8 cellular contexts compared by ENCODE assay signal in genomic region chr5:157857821-157858526, GRCh38. TPM values are rescaled to one million over a fixed set of nuclear protein-coding genes. Genes with fewer than 3 reads are reported as not detected.
DNase-seq lines count a peak whose midpoint lies in the region; ATAC-seq and TF ChIP-seq lines count a peak whose summit lies in the region.

No MANE protein-coding gene starts in this region.

- no peaks in the 10 kb centered on the region for H3K9me3 Mint-ChIP-seq in activated T-cell treated with anti-CD3 and anti-CD28 coated beads, Interleukin-2, amount 50 U/mL, for 24 hours

- H3K36me3 ChIP-seq in duodenal mucosa (ENCODE audit: control insufficient read depth in 1 of 2, insufficient read depth in 2 of 2, low read length in 2 of 2): peaks cover 0 to 3% of the 10 kb centered on the region in 2 donors

- H3K27me3 ChIP-seq in duodenal mucosa (ENCODE audit: control insufficient read depth in 1 of 2, insufficient read depth in 2 of 2, low read length in 2 of 2) (no peaks in the 10 kb centered on the region), mononuclear cell (ENCODE audit: insufficient read depth, low read length) (no peaks in the 10 kb centered on the region)

- H3K27ac ChIP-seq in RWPE1: peak overlapping the region; percentile 71
- H3K27ac ChIP-seq in duodenal mucosa (ENCODE audit: low read depth, low read length): peak overlapping the region; percentile 80

- no peak for DNase-seq in activated T-cell treated with anti-CD3 and anti-CD28 coated beads, Interleukin-2, amount 50 U/mL, for 24 hours
- DNase-seq in activated T-cell treated with anti-CD3 and anti-CD28 coated beads for 4 hours (no peak), RWPE1 (ENCODE audit: low spot score) (peak; percentile 51)

- no peak for TF ChIP-seq CTCF in RWPE1 (conservative IDR thresholded peaks at IDR 0.05; ENCODE audit: low read depth)

- H3K4me3 ChIP-seq in duodenal mucosa (ENCODE audit: low read depth in 1 of 2, low read length in 2 of 2) (peak overlapping the region; percentile 85 to 94), mononuclear cell (ENCODE audit: low read length) (peak overlapping the region; percentile 85)

- no peaks in the 10 kb centered on the region for H3K9me3 ChIP-seq in duodenal mucosa (ENCODE audit: control insufficient read depth in 1 of 2, low read length in 2 of 2)
- H3K9me3 ChIP-seq in mononuclear cell (ENCODE audit: low read depth, low read length): no peaks in the 10 kb centered on the region

- H3K4me3 Mint-ChIP-seq in activated T-cell treated with anti-CD3 and anti-CD28 coated beads, Interleukin-2, amount 50 U/mL, for 24 hours: peak overlapping the region; percentile 96

- H3K27ac Mint-ChIP-seq in activated T-cell treated with anti-CD3 and anti-CD28 coated beads, Interleukin-2, amount 50 U/mL, for 24 hours: peak overlapping the region; percentile 99

- peaks cover 43 to 48% of the 10 kb centered on the region in 2 donors for H3K4me1 ChIP-seq in duodenal mucosa (ENCODE audit: control insufficient read depth in 1 of 2, insufficient read depth in 2 of 2, low read length in 2 of 2)
- peaks cover 27% of the 10 kb centered on the region for H3K4me1 ChIP-seq in mononuclear cell (ENCODE audit: insufficient read depth, low read length)

- ATAC-seq in GM21447 (IDR thresholded peaks at IDR 0.05; ENCODE audit: unreplicated experiment) (no peak), GM19035 (IDR thresholded peaks at IDR 0.05; ENCODE audit: unreplicated experiment) (no peak), GM21576 (IDR thresholded peaks at IDR 0.05; ENCODE audit: unreplicated experiment) (no peak)

- peaks cover 75% of the 10 kb centered on the region for H3K4me1 Mint-ChIP-seq in activated T-cell treated with anti-CD3 and anti-CD28 coated beads, Interleukin-2, amount 50 U/mL, for 24 hours (ENCODE audit: low read depth)

- H3K27me3 Mint-ChIP-seq in activated T-cell treated with anti-CD3 and anti-CD28 coated beads, Interleukin-2, amount 50 U/mL, for 24 hours: no peaks in the 10 kb centered on the region

- H3K36me3 Mint-ChIP-seq in activated T-cell treated with anti-CD3 and anti-CD28 coated beads, Interleukin-2, amount 50 U/mL, for 24 hours (ENCODE audit: low read depth): peaks cover 47% of the 10 kb centered on the region

- POLR2A ChIA-PET in RWPE1 (lab: Yijun Ruan, JAX; ENCODE audit: low non-redundant PET): interaction anchor here (0.7 kb wide), 2 partner anchors 60 to 66 kb away, joined by 4 to 9 read pairs; no protein-coding TSS in a partner anchor

- H3K9ac ChIP-seq in duodenal mucosa (ENCODE audit: low read depth in 1 of 2, low read length in 2 of 2): peak overlapping the region; percentile 85 to 94

- CTCF ChIA-PET in RWPE1 (lab: Yijun Ruan, JAX): interaction anchor here (0.6 kb wide), 2 partner anchors 251 to 1331 kb away, joined by 3 to 4 read pairs; no protein-coding TSS in a partner anchor

RNA-seq across cellular contexts. Expression of gene CLINT1, which starts 1.0 kb away (rescaled TPM):
- 120 TPM for total RNA-seq in mononuclear cell
